Comparison of ENCODE assay signal across 1 cellular context in genomic region chr20:62860391-62860923, GRCh38.
TF ChIP-seq lines count a peak whose summit lies in the region.

No MANE protein-coding gene starts in this region.

TF ChIP-seq in HepG2, 621 proteins besides CTCF, POLR2A, EP300 and RAD21 (continued from another document and continues in another):
- TF ChIP-seq ZNF280D (CRISPR knock-in tag; IDR thresholded peaks at IDR 0.05): no peak
- no peak for TF ChIP-seq ZMYM2 (CRISPR knock-in tag; IDR thresholded peaks at IDR 0.05)
- TF ChIP-seq FLYWCH1 (CRISPR knock-in tag; IDR thresholded peaks at IDR 0.05): no peak
- no peak for TF ChIP-seq STAT6 (CRISPR knock-in tag; IDR thresholded peaks at IDR 0.05; ENCODE audit: borderline replicate concordance)
- peak; percentile 10; the same call in 1 of the 2 replicates for TF ChIP-seq FOXO1 (CRISPR knock-in tag; IDR thresholded peaks at IDR 0.05)
- no peak for TF ChIP-seq ZNF652 (CRISPR knock-in tag; IDR thresholded peaks at IDR 0.05; ENCODE audit: borderline replicate concordance, low read depth)
- no peak for TF ChIP-seq HDAC6 (IDR thresholded peaks at IDR 0.05; ENCODE audit: low read depth, low read length)
- no peak for TF ChIP-seq FOXK1 (CRISPR knock-in tag; IDR thresholded peaks at IDR 0.05; ENCODE audit: borderline replicate concordance, low read depth)
- TF ChIP-seq MED8 (CRISPR knock-in tag; IDR thresholded peaks at IDR 0.05; ENCODE audit: insufficient replicate concordance): no peak
- no peak for TF ChIP-seq CHD2 (IDR thresholded peaks at IDR 0.05; ENCODE audit: low read depth, low read length)
- 0 out of 2 replicates have a peak, but pooled peaks have one; percentile 20 for TF ChIP-seq ZNF264 (CRISPR knock-in tag; IDR thresholded peaks at IDR 0.05)
- no peak for TF ChIP-seq ZNF800 (CRISPR knock-in tag; IDR thresholded peaks at IDR 0.05)
- TF ChIP-seq ZNF616 (CRISPR knock-in tag; IDR thresholded peaks at IDR 0.05; ENCODE audit: low read depth): no peak
- no peak for TF ChIP-seq EEA1 (CRISPR knock-in tag; IDR thresholded peaks at IDR 0.05; ENCODE audit: borderline replicate concordance)
- no peak for TF ChIP-seq NFE2L1 (CRISPR knock-in tag; IDR thresholded peaks at IDR 0.05; ENCODE audit: borderline replicate concordance)
- no peak for TF ChIP-seq ZNF275 (CRISPR knock-in tag; IDR thresholded peaks at IDR 0.05; ENCODE audit: borderline replicate concordance)
- TF ChIP-seq ZNF296 (CRISPR knock-in tag; conservative IDR thresholded peaks at IDR 0.05): no peak
- no peak for TF ChIP-seq MNT (IDR thresholded peaks at IDR 0.05)
- TF ChIP-seq ZNF629 (CRISPR knock-in tag; conservative IDR thresholded peaks at IDR 0.05): no peak
- no peak for TF ChIP-seq IRF9 (CRISPR knock-in tag; IDR thresholded peaks at IDR 0.05; ENCODE audit: borderline replicate concordance)
- no peak for TF ChIP-seq MTA1 (CRISPR knock-in tag; IDR thresholded peaks at IDR 0.05; ENCODE audit: borderline replicate concordance)
- no peak for TF ChIP-seq CSRNP2 (CRISPR knock-in tag; conservative IDR thresholded peaks at IDR 0.05; ENCODE audit: low read depth)
- no peak for TF ChIP-seq KDM5B (CRISPR knock-in tag; IDR thresholded peaks at IDR 0.05; ENCODE audit: borderline replicate concordance)
- TF ChIP-seq HINFP (CRISPR knock-in tag; IDR thresholded peaks at IDR 0.05; ENCODE audit: low read depth): no peak
- TF ChIP-seq NFKBIZ (CRISPR knock-in tag; IDR thresholded peaks at IDR 0.05): 0 out of 2 replicates have a peak, but pooled peaks have one; percentile 9
- no peak for TF ChIP-seq TBP (CRISPR knock-in tag; IDR thresholded peaks at IDR 0.05)
- no peak for TF ChIP-seq ZEB1 (IDR thresholded peaks at IDR 0.05; ENCODE audit: insufficient replicate concordance, low read depth)
- TF ChIP-seq ZNF850 (CRISPR knock-in tag; conservative IDR thresholded peaks at IDR 0.05): no peak
- no peak for TF ChIP-seq SUZ12 (IDR thresholded peaks at IDR 0.05; ENCODE audit: low read depth, low read length)
- TF ChIP-seq ZNF503 (CRISPR knock-in tag; IDR thresholded peaks at IDR 0.05): no peak
- TF ChIP-seq ZNF280B (CRISPR knock-in tag; IDR thresholded peaks at IDR 0.05; ENCODE audit: borderline replicate concordance): no peak; the same call in 1 of the 2 replicates
- no peak for TF ChIP-seq NCOA5 (CRISPR knock-in tag; IDR thresholded peaks at IDR 0.05)
- TF ChIP-seq NFYC (CRISPR knock-in tag; IDR thresholded peaks at IDR 0.05): no peak
- TF ChIP-seq ZNF276 (CRISPR knock-in tag; IDR thresholded peaks at IDR 0.05; ENCODE audit: low read depth): no peak
